Comparison of ENCODE assay signal across 12 cellular contexts in the genomic region with DNA sequence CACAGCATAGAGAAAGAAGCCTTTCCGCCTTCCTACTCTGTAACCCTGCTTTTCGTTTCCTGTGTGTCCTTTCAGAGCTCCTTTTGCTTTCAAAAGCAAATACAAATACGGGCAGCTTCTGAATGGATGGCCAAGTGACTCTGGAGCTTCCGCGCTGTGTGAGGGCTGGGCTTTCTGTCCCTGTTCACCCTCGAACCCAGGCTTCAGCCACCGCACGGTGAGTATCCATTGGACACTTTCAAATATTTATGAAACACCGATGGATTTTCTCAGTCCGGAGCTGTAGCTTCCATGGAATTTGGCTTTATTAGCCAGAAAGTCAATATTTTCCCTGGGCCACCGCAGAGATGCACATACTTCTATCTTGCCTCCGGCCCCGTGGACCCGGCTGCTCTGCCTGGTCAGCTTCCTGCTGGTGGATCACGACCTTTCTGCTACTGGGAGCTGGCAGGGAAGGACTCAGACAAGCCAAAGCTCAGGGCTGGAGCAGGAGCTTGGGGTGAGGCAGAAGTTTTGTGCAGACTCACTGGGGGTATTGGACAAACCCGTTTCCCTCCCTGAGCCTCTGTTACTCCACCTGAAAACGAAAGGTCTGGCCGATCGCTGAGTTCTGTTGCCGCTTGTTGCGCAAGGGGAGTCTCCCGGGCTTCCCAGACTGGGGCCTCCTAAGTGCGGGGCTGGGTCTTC.
DNase-seq lines count a peak whose midpoint lies in the region; ATAC-seq and TF ChIP-seq lines count a peak whose summit lies in the region.
"Had no signal": no experiment of that assay in that cellular context is flagged by ENCODE, and none has a peak within 500 bp of the region (broad histone marks: within the 10 kb centered on the region; RNA-seq: fewer than 3 reads in every experiment).

No MANE protein-coding gene starts in this region.

- intact Hi-C loops in heart right ventricle (cut with DNase I), result no loop called here
- intact Hi-C loops in prostate gland (cut with DNase I), result no loop called here

- H3K4me1 ChIP-seq in ES-I3 (ENCODE audit: insufficient read depth, low read length) (peaks cover 18% of the 10 kb centered on the region), heart right ventricle (peaks cover 0 to 19% (median 10%) of the 10 kb centered on the region in 9 donors), prostate gland (replicated peaks) (no peaks in the 10 kb centered on the region)

- H3K36me3 ChIP-seq in ES-I3 (ENCODE audit: insufficient read depth, low read length) (no peaks in the 10 kb centered on the region), SK-N-MC (ENCODE audit: insufficient read depth, low read length) (no peaks in the 10 kb centered on the region), heart right ventricle (no peaks in the 10 kb centered on the region), prostate gland (no peaks in the 10 kb centered on the region)

- TF ChIP-seq CTCF in heart right ventricle (IDR thresholded peaks at IDR 0.05), result no peak
- no peak for TF ChIP-seq CTCF in prostate gland (IDR thresholded peaks at IDR 0.05)

- H3K9ac ChIP-seq in ES-I3 (ENCODE audit: low read depth, low read length), result peak overlapping the region; percentile 16; the same call in 1 of the 2 replicates
- H3K9ac ChIP-seq in SK-N-MC (ENCODE audit: insufficient read length), result peak overlapping the region; percentile 38

- WGBS in heart right ventricle, 2 donors, result 59 to 68% methylated on average over 23 of the region's 23 CpGs
- 41% methylated on average over 23 of the region's 23 CpGs for WGBS in prostate gland

- H3K4me3 ChIP-seq in SK-N-MC, result 0 out of 2 replicates have a peak overlapping the region, but pooled peaks have one; percentile 11
- H3K4me3 ChIP-seq in heart right ventricle, result peak overlapping the region in 9 of 10 donors; percentile 6 to 41 (median 31)
- peak overlapping the region; percentile 7 to 9 for H3K4me3 ChIP-seq in prostate gland

- TF ChIP-seq POLR2A in prostate gland (IDR thresholded peaks at IDR 0.05), result no peak

- H3K27ac ChIP-seq in SK-N-MC (peak overlapping the region; percentile 87), heart right ventricle (peak overlapping the region in 8 of 10 donors; percentile 2 to 66 (median 44)), prostate gland (peak overlapping the region; percentile 20 to 23)
- H3K27ac ChIP-seq: epithelial cell of prostate had no signal

- peak in 7 of 8 donors; percentile 18 to 60 (median 40) for ATAC-seq in heart right ventricle
- ATAC-seq in HG03108 (IDR thresholded peaks at IDR 0.05; ENCODE audit: unreplicated experiment), result no peak
- no peak for ATAC-seq in GM21367 (IDR thresholded peaks at IDR 0.05; ENCODE audit: unreplicated experiment)
- no peak for ATAC-seq in stimulated activated naive CD8-positive, alpha-beta T cell treated with anti-CD3 and anti-CD28 coated beads, Interleukin-15, Interleukin-2, amounts not matched to agents 100 U/mL and 50 U/mL, for 24 hours

- H3K27me3 ChIP-seq in heart right ventricle (no peaks in the 10 kb centered on the region), prostate gland (replicated peaks; ENCODE audit: insufficient read depth) (no peaks in the 10 kb centered on the region)

- H3K9me3 ChIP-seq in ES-I3 (ENCODE audit: control insufficient read depth, insufficient read depth, low read length), result no peaks in the 10 kb centered on the region
- H3K9me3 ChIP-seq in SK-N-MC (ENCODE audit: low read depth, low read length), result no peaks in the 10 kb centered on the region
- H3K9me3 ChIP-seq in heart right ventricle, result peaks cover 0 to 3% (median 0%) of the 10 kb centered on the region in 11 donors
- no peaks in the 10 kb centered on the region for H3K9me3 ChIP-seq in prostate gland

- DNase-seq in SK-N-MC (ENCODE audit: low read depth, low spot score) (no peak), heart right ventricle (no peak), prostate gland (ENCODE audit: low spot score) (peak; percentile 53), KG1 (lab: John Stamatoyannopoulos, UW) (no peak)
- DNase-seq in stimulated activated naive CD8-positive, alpha-beta T cell treated with anti-CD3 and anti-CD28 coated beads, Interleukin-15, Interleukin-2, amounts not matched to agents 100 U/mL and 50 U/mL, for 24 hours, result no peak
- DNase-seq: activated CD4-positive, alpha-beta memory T cell treated with anti-CD3 and anti-CD28 coated beads, Interleukin-2, amount 10 ng/mL, durations not matched to agents 7 days and 5 days; GOT3; stimulated activated CD4-positive, alpha-beta T cell treated with anti-CD3 and anti-CD28 coated beads, Interleukin-15, amount 100 ng/mL, for 24 hours had no signal

Comparison
In these comparisons a context has a peak if more than half of its experiments do, and no peak if none do; other contexts are left out.
1. H3K27ac ChIP-seq: peak in every context shown above with its lines; median percentile 87 in SK-N-MC; 44 in heart right ventricle; 22 in prostate gland.
2. ATAC-seq: peak in heart right ventricle (7 of 8); none in HG03108 (single experiment), GM21367 (single experiment) and stimulated activated naive CD8-positive, alpha-beta T cell treated with anti-CD3 and anti-CD28 coated beads, Interleukin-15, Interleukin-2, amounts not matched to agents 100 U/mL and 50 U/mL, for 24 hours (single experiment).
3. Peak in every context shown above with its lines, with median percentiles within 50 percentile points of each other: H3K4me3 ChIP-seq.